Comparison of ENCODE assay signal across 22 cellular contexts in the genomic region with DNA sequence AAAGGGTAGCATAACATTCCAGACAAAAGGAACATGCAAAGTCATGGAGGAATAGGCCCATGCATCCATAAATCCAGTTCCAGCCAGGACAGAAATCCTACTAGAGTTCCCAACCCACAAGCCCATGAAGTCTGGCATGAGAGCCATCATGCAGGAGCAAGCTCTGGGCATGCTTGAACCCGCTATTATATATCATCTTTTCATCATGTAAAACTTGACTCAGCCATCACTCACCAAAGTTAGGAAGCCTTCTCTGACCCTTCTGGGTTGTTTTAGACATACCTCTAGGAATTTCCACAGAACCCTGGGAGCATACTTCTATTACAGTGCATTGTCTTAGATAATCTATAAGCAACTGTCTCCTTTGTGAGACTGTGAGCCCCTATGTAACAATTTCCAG.
"Had no signal": no experiment of that assay in that cellular context is flagged by ENCODE, and none has a peak within 500 bp of the region (broad histone marks: within the 10 kb centered on the region; RNA-seq: fewer than 3 reads in every experiment).

No MANE protein-coding gene starts in this region.

- H3K4me1 ChIP-seq: SJSA1 had no signal

- H3K9me3 ChIP-seq: SJSA1 had no signal

- H3K36me3 ChIP-seq: SJSA1 had no signal

- H3K27ac ChIP-seq: SJSA1, SK-N-MC had no signal

- H3K27me3 ChIP-seq: SJSA1 had no signal

- ATAC-seq: HepG2, Panc1, PC-3 had no signal

- DNase-seq: IMR-90, Karpas-422, KG1, MM.1S, NCI-H1092 treated with DMSO at 0.1 percent for 48 hours, NCI-H1436, NCI-H187, NCI-H2029, NCI-H2081 treated with DMSO at 0.1 percent for 48 hours, NCI-H2171, NCI-H226, NCI-H446, NCI-H510A, NCI-H524 treated with DMSO at 0.1 percent for 48 hours, NCI-H774, PC-3, Right ventricle myocardium superior, SIG-M5 had no signal

- H3K4me3 ChIP-seq: SJSA1, SK-N-MC had no signal
